In the genomic region with DNA sequence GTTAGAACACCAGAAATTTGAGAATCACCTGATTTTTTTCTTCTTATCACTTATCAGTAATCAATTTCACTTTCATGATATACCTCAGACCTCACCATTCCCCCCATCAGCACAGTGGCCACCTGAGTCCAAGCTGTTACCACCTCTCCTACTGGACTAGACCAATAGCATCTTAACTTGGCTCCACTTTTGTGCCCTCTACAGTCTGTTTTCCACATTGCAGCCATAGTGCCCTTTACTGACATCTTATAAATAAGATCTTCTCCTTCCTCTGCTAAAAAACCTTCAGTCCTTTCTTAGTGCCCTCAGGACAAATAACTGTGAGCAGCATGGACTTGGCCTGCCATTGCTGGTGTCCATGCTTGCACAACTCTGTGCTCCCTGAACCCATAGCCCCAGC, we compare ENCODE assay signal across 8 cellular contexts.
DNase-seq lines count a peak whose midpoint lies in the region; ATAC-seq, FAIRE-seq and TF ChIP-seq lines count a peak whose summit lies in the region.

No MANE protein-coding gene starts in this region.

- intact Hi-C loops in GM12878 (cut with micrococcal nuclease; ENCODE audit: unreplicated experiment), result loop anchor here (1.0 to 5.0 kb wide), 3 partner anchors 140 to 456 kb away; no protein-coding TSS in a partner anchor

- FAIRE-seq in GM12892 (lab: Jason Lieb, UNC) (peak; percentile 9), GM12878 (lab: Jason Lieb, UNC) (no peak)

- H3K36me3 ChIP-seq in MM.1S (replicated peaks; ENCODE audit: insufficient read depth, low read length), result no peaks in the 10 kb centered on the region
- H3K36me3 ChIP-seq in GM12878 (ENCODE audit: control insufficient read depth in 2 of 2, insufficient read depth in 2 of 2, low read length in 1 of 2), result no peaks in the 10 kb centered on the region
- no peaks in the 10 kb centered on the region for H3K36me3 ChIP-seq in mesendoderm (ENCODE audit: control insufficient read depth, insufficient read depth, low read length)
- H3K36me3 ChIP-seq in suprapubic skin, result no peaks in the 10 kb centered on the region

- H2BK15ac ChIP-seq in mesendoderm (replicated peaks; ENCODE audit: low read depth), result no peak overlapping the region

- no peaks in the 10 kb centered on the region for H3K4me1 ChIP-seq in MM.1S (ENCODE audit: low read length)
- H3K4me1 ChIP-seq in GM12878 (ENCODE audit: control insufficient read depth, insufficient read depth, low read length), result no peaks in the 10 kb centered on the region
- no peaks in the 10 kb centered on the region for H3K4me1 ChIP-seq in mesendoderm (ENCODE audit: control insufficient read depth, low read depth, low read length)
- peaks cover 4% of the 10 kb centered on the region for H3K4me1 ChIP-seq in suprapubic skin

- H3K9ac ChIP-seq in MM.1S (ENCODE audit: low read length) (no peak overlapping the region), GM12878 (ENCODE audit: control insufficient read depth, insufficient read depth, low read length) (no peak overlapping the region), mesendoderm (ENCODE audit: low read length) (no peak overlapping the region)

- no peak for TF ChIP-seq EP300 in GM12878 (IDR thresholded peaks at IDR 0.05; ENCODE audit: borderline replicate concordance in 1 of 2, control insufficient read depth in 1 of 2, low read depth in 2 of 2, low read length in 2 of 2)
- no peak for TF ChIP-seq EP300 in suprapubic skin (IDR thresholded peaks at IDR 0.05)

- H3K79me2 ChIP-seq in MM.1S (ENCODE audit: low read length), result no peaks in the 10 kb centered on the region
- H3K79me2 ChIP-seq in GM12878 (ENCODE audit: control insufficient read depth, insufficient read depth, low read length), result no peaks in the 10 kb centered on the region
- no peaks in the 10 kb centered on the region for H3K79me2 ChIP-seq in mesendoderm (ENCODE audit: control insufficient read depth, insufficient read depth, low read length)

- RAD21 ChIA-PET in GM12878 (lab: Charles Lee; ENCODE audit: unreplicated experiment), result interaction anchor here (1.0 to 2.9 kb wide), 9 partner anchors 9 to 886 kb away, joined by 3 to 35 read pairs (median 6); no protein-coding TSS in a partner anchor

- TF ChIP-seq POLR2A in GM12892 (IDR thresholded peaks at IDR 0.05; ENCODE audit: low read depth, low read length) (no peak), GM12878 (IDR thresholded peaks at IDR 0.05; ENCODE audit: low read depth, low read length) (no peak), suprapubic skin (IDR thresholded peaks at IDR 0.05) (no peak)

- H4K5ac ChIP-seq in mesendoderm (ENCODE audit: low read length), result no peak overlapping the region

- H3K18ac ChIP-seq in mesendoderm (ENCODE audit: low read length), result no peak overlapping the region

- H4K20me1 ChIP-seq in MM.1S (ENCODE audit: insufficient read depth, low read length) (no peaks in the 10 kb centered on the region), GM12878 (ENCODE audit: control insufficient read depth, insufficient read depth) (no peaks in the 10 kb centered on the region)

- no peak overlapping the region for H2AK5ac ChIP-seq in mesendoderm (ENCODE audit: low read length)

- peak; percentile 69 for TF ChIP-seq RAD21 in GM12878 (IDR thresholded peaks at IDR 0.05; ENCODE audit: insufficient read depth, low read depth, low read length)

- H3K79me1 ChIP-seq in mesendoderm (ENCODE audit: low read length), result no peaks in the 10 kb centered on the region

- BruUV-seq in GM12878 (replicated peaks; lab: Mats Ljungman, UMichigan), result no TSS peak

- H3K4me2 ChIP-seq in MM.1S (ENCODE audit: low read depth, low read length) (no peak overlapping the region), GM12878 (ENCODE audit: control insufficient read depth, insufficient read depth) (no peak overlapping the region), mesendoderm (ENCODE audit: low read length) (no peak overlapping the region)

- CTCF ChIA-PET in GM12878 (lab: Yijun Ruan, JAX), result interaction anchor here (0.7 to 5.6 kb wide), 19 partner anchors 10 to 892 kb away, joined by 3 to 83 read pairs (median 5); no protein-coding TSS in a partner anchor

- H4K8ac ChIP-seq in mesendoderm (ENCODE audit: low read depth, low read length), result peak overlapping the region; percentile 39

- in situ Hi-C loops in GM12878 (cut with MboI), result loop anchor here (5.0 kb wide), 2 partner anchors 139 to 329 kb away; no protein-coding TSS in a partner anchor

- H3K23ac ChIP-seq in mesendoderm (ENCODE audit: low read length), result no peak overlapping the region

- POLR2A ChIA-PET in GM12878 (lab: Charles Lee), result no interaction called here

- SMC1A ChIA-PET in GM12878 (lab: Charles Lee; ENCODE audit: uncharacterized antibody, unreplicated experiment), result interaction anchor here (0.8 to 3.0 kb wide), 6 partner anchors 32 to 319 kb away, joined by 3 to 42 read pairs (median 6); no protein-coding TSS in a partner anchor

- TF ChIP-seq CTCF in AG10803 (conservative IDR thresholded peaks at IDR 0.05; ENCODE audit: low read length), result peak; percentile 58
- TF ChIP-seq CTCF in HFF-Myc (IDR thresholded peaks at IDR 0.05; ENCODE audit: low read depth, low read length, missing control alignments), result peak; percentile 54
- peak; percentile 49 for TF ChIP-seq CTCF in MM.1S (IDR thresholded peaks at IDR 0.05; ENCODE audit: low read length)
- peak; percentile 57 to 72 (median 60); a peak in 5 of 6 replicates for TF ChIP-seq CTCF in GM12878 (IDR thresholded peaks at IDR 0.05 in 2 of 3, conservative IDR thresholded peaks at IDR 0.05 in 1 of 3; ENCODE audit: control insufficient read depth in 2 of 3, extremely low read depth in 1 of 3, insufficient read depth in 1 of 3, low read depth in 3 of 3, low read length in 3 of 3)
- TF ChIP-seq CTCF in suprapubic skin (IDR thresholded peaks at IDR 0.05), result peak in 1 of 2 donors; percentile 18

- H3F3A ChIP-seq in MM.1S (ENCODE audit: insufficient read depth, low read length), result no peaks in the 10 kb centered on the region

- H3K27ac ChIP-seq in MM.1S (ENCODE audit: low read length) (no peak overlapping the region), GM12878 (ENCODE audit: control insufficient read depth, insufficient read depth) (no peak overlapping the region), mesendoderm (ENCODE audit: low read depth, low read length) (no peak overlapping the region), suprapubic skin (no peak overlapping the region)

- H3K4me3 ChIP-seq in AG10803 (ENCODE audit: low read length) (no peak overlapping the region), HFF-Myc (replicated peaks; ENCODE audit: low read depth, low read length) (no peak overlapping the region), MM.1S (ENCODE audit: low read length) (no peak overlapping the region), GM12878 (no peak overlapping the region), mesendoderm (ENCODE audit: low read length) (no peak overlapping the region), suprapubic skin (no peak overlapping the region)

- H2BK120ac ChIP-seq in mesendoderm (ENCODE audit: low read depth, low read length), result no peak overlapping the region

- no peaks in the 10 kb centered on the region for H3K9me2 ChIP-seq in MM.1S (replicated peaks; ENCODE audit: insufficient read depth, low read length)

- no peak overlapping the region for H2BK5ac ChIP-seq in mesendoderm (ENCODE audit: low read length)

- no peak overlapping the region for H2AFZ ChIP-seq in MM.1S (ENCODE audit: low read length)
- H2AFZ ChIP-seq in GM12878 (ENCODE audit: control insufficient read depth, low read depth, low read length), result no peak overlapping the region

- no peak overlapping the region for H3K4ac ChIP-seq in mesendoderm (ENCODE audit: low read depth, low read length)

- ATAC-seq in GM12878, result peak; percentile 90

- H3K56ac ChIP-seq in mesendoderm (ENCODE audit: low read length), result no peak overlapping the region

- DNase-seq in AG10803 (ENCODE audit: low read depth) (peak; percentile 19), GM12892 (ENCODE audit: insufficient read length) (no peak), HFF-Myc (ENCODE audit: extremely low read depth, low read depth) (peak; percentile 31), MM.1S (peak; percentile 35), GM12878 (ENCODE audit: low read depth, low spot score) (no peak), mesendoderm (peak; percentile 67), islet precursor cell (no peak), suprapubic skin (ENCODE audit: low spot score in 2 of 2) (no peak)

- H3K9me3 ChIP-seq in MM.1S (replicated peaks; ENCODE audit: insufficient read depth, low read length) (no peaks in the 10 kb centered on the region), GM12878 (replicated peaks; ENCODE audit: control insufficient read depth, insufficient read depth, low read length) (no peaks in the 10 kb centered on the region), suprapubic skin (no peaks in the 10 kb centered on the region)

- H3K27me3 ChIP-seq in MM.1S (replicated peaks; ENCODE audit: insufficient read depth, low read length), result no peaks in the 10 kb centered on the region
- no peaks in the 10 kb centered on the region for H3K27me3 ChIP-seq in GM12878 (replicated peaks in 1 of 2; ENCODE audit: control insufficient read depth in 2 of 2, insufficient read depth in 2 of 2, low read length in 1 of 2)
- no peaks in the 10 kb centered on the region for H3K27me3 ChIP-seq in mesendoderm (ENCODE audit: insufficient read depth, low read length, poor library complexity)
- no peaks in the 10 kb centered on the region for H3K27me3 ChIP-seq in suprapubic skin

TF ChIP-seq in GM12878, 131 proteins besides CTCF, POLR2A, EP300 and RAD21 (continues in another document):
- TF ChIP-seq, protein P1, sequence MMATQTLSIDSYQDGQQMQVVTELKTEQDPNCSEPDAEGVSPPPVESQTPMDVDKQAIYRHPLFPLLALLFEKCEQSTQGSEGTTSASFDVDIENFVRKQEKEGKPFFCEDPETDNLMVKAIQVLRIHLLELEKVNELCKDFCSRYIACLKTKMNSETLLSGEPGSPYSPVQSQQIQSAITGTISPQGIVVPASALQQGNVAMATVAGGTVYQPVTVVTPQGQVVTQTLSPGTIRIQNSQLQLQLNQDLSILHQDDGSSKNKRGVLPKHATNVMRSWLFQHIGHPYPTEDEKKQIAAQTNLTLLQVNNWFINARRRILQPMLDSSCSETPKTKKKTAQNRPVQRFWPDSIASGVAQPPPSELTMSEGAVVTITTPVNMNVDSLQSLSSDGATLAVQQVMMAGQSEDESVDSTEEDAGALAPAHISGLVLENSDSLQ (IDR thresholded peaks at IDR 0.05), result no peak
- TF ChIP-seq SMC3 (IDR thresholded peaks at IDR 0.05; ENCODE audit: borderline replicate concordance, low read length), result peak; percentile 84

Comparison
In these comparisons a context has a peak if more than half of its experiments do, and no peak if none do; other contexts are left out.
1. DNase-seq: peak in AG10803 (single experiment), HFF-Myc (single experiment), MM.1S (single experiment) and mesendoderm (single experiment); none in GM12892 (single experiment), GM12878 (single experiment), islet precursor cell (single experiment) and suprapubic skin (0 of 2).